ENCODE assay signal across 18 cellular contexts in genomic region chr17:9036336-9036735, GRCh38.
"Had no signal": no experiment of that assay in that cellular context is flagged by ENCODE, and none has a peak within 500 bp of the region (broad histone marks: within the 10 kb centered on the region; RNA-seq: fewer than 3 reads in every experiment).

No MANE protein-coding gene starts in this region.

- H3K4me2 ChIP-seq: smooth muscle cell had no signal

- H3K27me3 ChIP-seq: colonic mucosa, gastrocnemius medialis, right atrium auricular region had no signal

- H3K36me3 ChIP-seq: colonic mucosa, gastrocnemius medialis had no signal

- H3K4me1 ChIP-seq: colonic mucosa, gastrocnemius medialis, parathyroid adenoma had no signal

- H3K79me2 ChIP-seq: parathyroid adenoma had no signal

- ATAC-seq: esophagus mucosa, gastrocnemius medialis, left cardiac atrium, left ventricle myocardium superior had no signal

- H2AFZ ChIP-seq: parathyroid adenoma had no signal

- H3K4me1 Mint-ChIP-seq: naive B cell, nephron had no signal

- H3K4me3 ChIP-seq: colonic mucosa, gastrocnemius medialis, lung, right atrium auricular region, smooth muscle cell had no signal

- H3K27ac Mint-ChIP-seq: naive B cell, nephron, type B pancreatic cell had no signal

- H3K9me3 ChIP-seq: colonic mucosa, gastrocnemius medialis had no signal

- H3K27ac ChIP-seq: colonic mucosa, gastrocnemius medialis, parathyroid adenoma had no signal

- H3K4me3 Mint-ChIP-seq: naive B cell, nephron, type B pancreatic cell had no signal

- DNase-seq: colonic mucosa; dermis blood vessel endothelial cell; gastrocnemius medialis; glutamatergic neuron; left cardiac atrium; left ventricle myocardium superior; mesenchymal stem cell; naive B cell; occipital lobe; stimulated activated CD4-positive, alpha-beta T cell treated with anti-CD3 and anti-CD28 coated beads, Interleukin-2, amount 100 ng/mL, for 48 hours; stimulated activated naive CD4-positive, alpha-beta T cell treated with Interleukin-2 at 50 U/mL for 16 hours had no signal
